Comparison of ENCODE assay signal across 1 cellular context in genomic region chr10:112663181-112663879, GRCh38.
TF ChIP-seq lines count a peak whose summit lies in the region.

No MANE protein-coding gene starts in this region.

TF ChIP-seq in IMR-90, 13 proteins besides CTCF, POLR2A, EP300 and RAD21 (continued from another document):
- TF ChIP-seq ELK1 (IDR thresholded peaks at IDR 0.05; ENCODE audit: borderline replicate concordance, low read depth, low read length) (no peak), RFX5 (IDR thresholded peaks at IDR 0.05; ENCODE audit: low read depth, low read length) (no peak), MAFK (IDR thresholded peaks at IDR 0.05; ENCODE audit: low read depth, low read length) (no peak), MAZ (IDR thresholded peaks at IDR 0.05; ENCODE audit: borderline replicate concordance, low read depth, low read length) (no peak)
